Comparison of ENCODE assay signal across 1 cellular context in genomic region chr10:30373596-30374327, GRCh38.
TF ChIP-seq lines count a peak whose summit lies in the region.

No MANE protein-coding gene starts in this region.

TF ChIP-seq in K562, 482 proteins besides CTCF, POLR2A, EP300 and RAD21 (continued from another document):
- TF ChIP-seq ELK1 (CRISPR knock-in tag; IDR thresholded peaks at IDR 0.05), result no peak
- no peak for TF ChIP-seq ZNF507 (tag; conservative IDR thresholded peaks at IDR 0.05)
- TF ChIP-seq SFPQ (IDR thresholded peaks at IDR 0.05; ENCODE audit: low read depth, low read length), result no peak
- TF ChIP-seq ARNT (IDR thresholded peaks at IDR 0.05), result no peak
- TF ChIP-seq ELF1 (tag; IDR thresholded peaks at IDR 0.05), result no peak
- no peak for TF ChIP-seq E2F3 (CRISPR knock-in tag; IDR thresholded peaks at IDR 0.05)
- TF ChIP-seq KLF1 (tag; IDR thresholded peaks at IDR 0.05), result no peak
- TF ChIP-seq POLR3G (IDR thresholded peaks at IDR 0.05; ENCODE audit: extremely low read depth, insufficient read length, insufficient replicate concordance), result no peak
- no peak for TF ChIP-seq LCOR (CRISPR knock-in tag; IDR thresholded peaks at IDR 0.05)
- TF ChIP-seq HDAC8 (tag; IDR thresholded peaks at IDR 0.05), result no peak
- no peak for TF ChIP-seq ZNF140 (CRISPR knock-in tag; IDR thresholded peaks at IDR 0.05)
- no peak for TF ChIP-seq VEZF1 (CRISPR knock-in tag; IDR thresholded peaks at IDR 0.05)
- no peak for TF ChIP-seq MBD1 (CRISPR knock-in tag; IDR thresholded peaks at IDR 0.05)
- TF ChIP-seq ZBTB11 (CRISPR knock-in tag; IDR thresholded peaks at IDR 0.05), result no peak
- TF ChIP-seq ZNF512 (tag; IDR thresholded peaks at IDR 0.05), result no peak
